In the genomic region with DNA sequence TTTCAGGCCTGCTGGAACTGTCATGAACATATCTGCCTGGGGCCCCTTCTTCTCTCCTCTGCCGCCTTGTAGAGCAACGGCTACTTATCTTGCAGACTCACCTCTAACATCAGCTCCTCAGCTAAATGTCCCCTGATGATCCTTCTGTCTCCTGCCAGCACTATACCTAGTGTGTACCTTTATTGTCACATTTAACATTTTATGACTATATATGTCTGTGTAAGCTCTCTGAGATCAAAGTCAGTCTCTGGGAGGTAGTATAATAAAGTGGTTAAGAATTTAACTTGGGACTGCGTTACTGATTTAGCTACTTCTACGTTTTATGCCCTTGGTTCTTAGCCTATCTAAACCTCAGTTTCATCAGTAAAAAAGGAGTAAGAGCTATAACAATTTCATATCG, we compare ENCODE assay signal across 1 cellular context.
TF ChIP-seq lines count a peak whose summit lies in the region.

No MANE protein-coding gene starts in this region.

TF ChIP-seq in H1, 55 proteins besides CTCF, POLR2A, EP300 and RAD21:
- no peak for TF ChIP-seq KDM4A (IDR thresholded peaks at IDR 0.05; ENCODE audit: low read depth, low read length, severe bottlenecking)
